ENCODE assay signal across 17 cellular contexts in genomic region chr10:71893920-71894319, GRCh38.
"Had no signal": no experiment of that assay in that cellular context is flagged by ENCODE, and none has a peak within 500 bp of the region (broad histone marks: within the 10 kb centered on the region; RNA-seq: fewer than 3 reads in every experiment).

No MANE protein-coding gene starts in this region.

- H3K27ac Mint-ChIP-seq: activated naive CD8-positive, alpha-beta T cell treated with anti-CD3 and anti-CD28 coated beads, Interleukin-2, amount 50 U/mL, for 24 hours; activated T-helper 17 cell treated with anti-CD3 and anti-CD28 coated beads, Interleukin-2, amount 50 U/mL, for 72 hours; immature natural killer cell; mesothelial cell of epicardium; nephron progenitor cell; stimulated activated naive CD8-positive, alpha-beta T cell treated with anti-CD3 and anti-CD28 coated beads, Interleukin-15, amount 100 ng/mL, for 72 hours; T-helper 17 cell had no signal

- H3K4me3 ChIP-seq: lower lobe of right lung, prostate gland, upper lobe of left lung had no signal

- H3K36me3 Mint-ChIP-seq: mesothelial cell of epicardium had no signal

- H3K4me1 ChIP-seq: foreskin keratinocyte, prostate gland had no signal

- DNase-seq: activated CD4-positive, alpha-beta T cell treated with anti-CD3 and anti-CD28 coated beads for 1 hour; activated CD4-positive, alpha-beta T cell treated with anti-CD3 and anti-CD28 coated beads, Interleukin-2, amount 50 U/mL, for 4 hours; activated naive CD4-positive, alpha-beta T cell treated with Interleukin-2 at 50 U/mL for 16 hours; activated naive CD8-positive, alpha-beta T cell treated with anti-CD3 and anti-CD28 coated beads, Interleukin-2, amount 50 U/mL, for 24 hours; cortex of kidney; effector CD8-positive, alpha-beta T cell; foreskin keratinocyte; immature natural killer cell; left cardiac atrium; lower lobe of right lung; nephron progenitor cell; stimulated activated naive CD8-positive, alpha-beta T cell treated with anti-CD3 and anti-CD28 coated beads, Interleukin-15, amount 100 ng/mL, for 72 hours; T-helper 17 cell; upper lobe of left lung had no signal

- H3K4me3 Mint-ChIP-seq: activated naive CD8-positive, alpha-beta T cell treated with anti-CD3 and anti-CD28 coated beads, Interleukin-2, amount 50 U/mL, for 24 hours; activated T-helper 17 cell treated with anti-CD3 and anti-CD28 coated beads, Interleukin-2, amount 50 U/mL, for 72 hours; immature natural killer cell; mesothelial cell of epicardium; nephron progenitor cell; stimulated activated naive CD8-positive, alpha-beta T cell treated with anti-CD3 and anti-CD28 coated beads, Interleukin-15, amount 100 ng/mL, for 72 hours; T-helper 17 cell had no signal

- H3K9me3 ChIP-seq: lower lobe of right lung, prostate gland, upper lobe of left lung had no signal

- H3K27me3 Mint-ChIP-seq: activated T-helper 17 cell treated with anti-CD3 and anti-CD28 coated beads, Interleukin-2, amount 50 U/mL, for 72 hours; T-helper 17 cell had no signal

- H3K36me3 ChIP-seq: lower lobe of right lung, prostate gland, upper lobe of left lung had no signal

- H3K27me3 ChIP-seq: foreskin keratinocyte, upper lobe of left lung had no signal

- H3K9me3 Mint-ChIP-seq: activated naive CD8-positive, alpha-beta T cell treated with anti-CD3 and anti-CD28 coated beads, Interleukin-2, amount 50 U/mL, for 24 hours; activated T-helper 17 cell treated with anti-CD3 and anti-CD28 coated beads, Interleukin-2, amount 50 U/mL, for 72 hours; immature natural killer cell; mesothelial cell of epicardium; stimulated activated naive CD8-positive, alpha-beta T cell treated with anti-CD3 and anti-CD28 coated beads, Interleukin-15, amount 100 ng/mL, for 72 hours had no signal

- H3K27ac ChIP-seq: foreskin keratinocyte, lower lobe of right lung, prostate gland, upper lobe of left lung had no signal
